Comparison of ENCODE assay signal across 10 cellular contexts in genomic region chr7:33982425-33982786, GRCh38.
DNase-seq lines count a peak whose midpoint lies in the region; ATAC-seq and TF ChIP-seq lines count a peak whose summit lies in the region.
"Had no signal": no experiment of that assay in that cellular context is flagged by ENCODE, and none has a peak within 500 bp of the region (broad histone marks: within the 10 kb centered on the region; RNA-seq: fewer than 3 reads in every experiment).

No MANE protein-coding gene starts in this region.

- no peaks in the 10 kb centered on the region for H4K20me1 ChIP-seq in PC-3 (ENCODE audit: low read length)

- DNase-seq in PC-3 (peak; percentile 50), epithelial cell of prostate (ENCODE audit: low read depth, low spot score) (peak; percentile 18), renal cortical epithelial cell (ENCODE audit: low read depth) (peak; percentile 46), heart left ventricle (no peak)
- DNase-seq in effector CD4-positive, alpha-beta T cell, result no peak
- DNase-seq in activated CD4-positive, CD25-positive, alpha-beta regulatory T cell treated with anti-CD3 and anti-CD28 coated beads, Interleukin-2, amount 50 U/mL, for 72 hours, result no peak
- DNase-seq: activated CD4-positive, alpha-beta T cell treated with anti-CD3 and anti-CD28 coated beads for 36 hours had no signal

- H3K27me3 ChIP-seq in PC-3 (ENCODE audit: low read length) (no peaks in the 10 kb centered on the region), heart left ventricle (no peaks in the 10 kb centered on the region)

- no peak overlapping the region for H3K4me2 ChIP-seq in PC-3 (ENCODE audit: low read length)

- 48 to 70% (median 65%) methylated on average over 2 of the region's 2 CpGs for WGBS in heart left ventricle, 4 donors

- CTCF ChIA-PET in PC-3 (lab: Charles Lee), result interaction anchor here (0.6 to 0.7 kb wide), 4 partner anchors 24 to 338 kb away, joined by 4 to 6 read pairs (median 6); no protein-coding TSS in a partner anchor

- no peak overlapping the region for H2AFZ ChIP-seq in PC-3 (ENCODE audit: low read length)

- intact Hi-C loops in PC-3 (cut with micrococcal nuclease), result loop anchor here (10.0 kb wide), 1 partner anchor 82 kb away; no protein-coding TSS in a partner anchor
- intact Hi-C loops in heart left ventricle (cut with DNase I), result no loop called here

- POLR2A ChIA-PET in PC-3 (lab: Charles Lee; ENCODE audit: unreplicated experiment), result no interaction called here

- peak; percentile 34; the same call in 1 of the 3 replicates for TF ChIP-seq CTCF in GM12872 (IDR thresholded peaks at IDR 0.05; ENCODE audit: insufficient read depth, low read depth, low read length)
- peak; percentile 63 for TF ChIP-seq CTCF in PC-3 (conservative IDR thresholded peaks at IDR 0.05; ENCODE audit: low read depth, low read length)
- peak in 2 of 12 donors; percentile 20 to 23 for TF ChIP-seq CTCF in heart left ventricle (IDR thresholded peaks at IDR 0.05)

- H3K27ac ChIP-seq in PC-3 (ENCODE audit: low read length) (no peak overlapping the region), epithelial cell of prostate (no peak overlapping the region), heart left ventricle (no peak overlapping the region)

- H3K79me2 ChIP-seq in PC-3 (ENCODE audit: low read length), result no peaks in the 10 kb centered on the region

- no peak overlapping the region for H3K4me3 ChIP-seq in PC-3 (ENCODE audit: low read length)
- H3K4me3 ChIP-seq in heart left ventricle, result no peak overlapping the region
- H3K4me3 ChIP-seq: GM12878 had no signal

- ATAC-seq in PC-3 (no peak), HG02623 (IDR thresholded peaks at IDR 0.05; ENCODE audit: unreplicated experiment) (no peak), heart left ventricle (no peak)
- ATAC-seq: activated CD4-positive, alpha-beta T cell treated with anti-CD3 and anti-CD28 coated beads for 36 hours; GM12878 had no signal

- H3K9me2 ChIP-seq in PC-3 (replicated peaks; ENCODE audit: low read length), result no peaks in the 10 kb centered on the region

- H3K9ac ChIP-seq in PC-3 (ENCODE audit: low read length), result no peak overlapping the region

- no peaks in the 10 kb centered on the region for H3K9me3 ChIP-seq in PC-3 (ENCODE audit: low read length)
- no peaks in the 10 kb centered on the region for H3K9me3 ChIP-seq in heart left ventricle

- no peaks in the 10 kb centered on the region for H3K36me3 ChIP-seq in PC-3 (ENCODE audit: low read depth, low read length)
- H3K36me3 ChIP-seq in heart left ventricle, result no peaks in the 10 kb centered on the region

- H3F3A ChIP-seq in PC-3 (ENCODE audit: low read length, unreplicated experiment), result no peaks in the 10 kb centered on the region

- no peak for TF ChIP-seq POLR2A in heart left ventricle (IDR thresholded peaks at IDR 0.05)

- no TSS peak for BruUV-seq in PC-3 (replicated peaks; lab: Mats Ljungman, UMichigan)

- H3K4me1 ChIP-seq in PC-3 (ENCODE audit: insufficient read depth, low read length) (peaks cover 28% of the 10 kb centered on the region), heart left ventricle (no peaks in the 10 kb centered on the region)

Comparison
In these comparisons a context has a peak if more than half of its experiments do, and no peak if none do; other contexts are left out.
1. DNase-seq: peak in PC-3 (single experiment), epithelial cell of prostate (single experiment) and renal cortical epithelial cell (single experiment); none in effector CD4-positive, alpha-beta T cell (single experiment), heart left ventricle (0 of 5) and activated CD4-positive, CD25-positive, alpha-beta regulatory T cell treated with anti-CD3 and anti-CD28 coated beads, Interleukin-2, amount 50 U/mL, for 72 hours (single experiment).